ENCODE assay signal across 9 cellular contexts in the genomic region with DNA sequence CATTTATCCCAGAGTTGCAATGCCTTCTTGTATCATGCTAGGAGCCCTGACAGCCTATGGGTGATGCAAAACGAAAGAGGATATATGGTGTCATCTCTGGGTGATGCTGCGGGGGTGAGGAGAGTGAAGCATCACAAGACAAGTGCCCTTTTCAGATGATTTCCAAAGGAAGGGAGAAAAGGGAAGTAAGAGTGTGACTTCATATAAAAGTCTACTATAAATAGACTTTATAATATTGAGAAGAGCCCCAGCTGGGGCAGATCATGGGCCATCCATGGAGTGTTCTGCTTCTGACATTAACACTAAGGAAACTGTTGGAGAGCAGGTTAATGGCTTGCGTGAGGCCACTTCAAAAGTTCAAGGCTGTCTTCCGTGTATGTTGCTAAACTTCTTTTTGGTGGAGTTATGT. TPM values are rescaled to one million over a fixed set of nuclear protein-coding genes. Genes with fewer than 3 reads are reported as not detected.
DNase-seq lines count a peak whose midpoint lies in the region; ATAC-seq, FAIRE-seq and TF ChIP-seq lines count a peak whose summit lies in the region.
"Had no signal": no experiment of that assay in that cellular context is flagged by ENCODE, and none has a peak within 500 bp of the region (broad histone marks: within the 10 kb centered on the region; RNA-seq: fewer than 3 reads in every experiment).

No MANE protein-coding gene starts in this region.

- 52 to 72% (median 57%) methylated on average over 4 of the region's 4 CpGs for WGBS in adrenal gland, 4 donors

- no peak overlapping the region for H3K4me3 Mint-ChIP-seq in mesothelial cell of epicardium

- H3K4me1 Mint-ChIP-seq in mesothelial cell of epicardium = peaks cover 12% of the 10 kb centered on the region

- H3K27me3 ChIP-seq in GM06990 (replicated peaks; ENCODE audit: control insufficient read depth, insufficient read depth, low read length) = no peaks in the 10 kb centered on the region
- H3K27me3 ChIP-seq in adrenal gland = no peaks in the 10 kb centered on the region

- no peak for TF ChIP-seq POLR2A in adrenal gland (IDR thresholded peaks at IDR 0.05)

- no peak overlapping the region for H3K27ac Mint-ChIP-seq in mesothelial cell of epicardium

- H3K36me3 Mint-ChIP-seq in mesothelial cell of epicardium = no peaks in the 10 kb centered on the region

- peak; percentile 41 for ATAC-seq in GM19467 (IDR thresholded peaks at IDR 0.05; ENCODE audit: unreplicated experiment)
- ATAC-seq in HG03520 (IDR thresholded peaks at IDR 0.05; ENCODE audit: unreplicated experiment) = peak; percentile 55

- H3K27me3 Mint-ChIP-seq in mesothelial cell of epicardium (ENCODE audit: low read depth) = no peaks in the 10 kb centered on the region

- intact Hi-C loops in adrenal gland (cut with DNase I) = no loop called here

- H3K4me1 ChIP-seq in adrenal gland (replicated peaks in 1 of 2) = peaks cover 4 to 38% of the 10 kb centered on the region in 2 donors

- no peaks in the 10 kb centered on the region for H3K9me3 ChIP-seq in adrenal gland (replicated peaks in 1 of 3)

- H3K36me3 ChIP-seq in GM06990 (ENCODE audit: control insufficient read depth, insufficient read depth, low read length) (no peaks in the 10 kb centered on the region; the same call in 1 of the 2 replicates), adrenal gland (replicated peaks in 1 of 2) (no peaks in the 10 kb centered on the region)

- H3K4me3 ChIP-seq in GM06990 (replicated peaks; ENCODE audit: low read depth, low read length) (peak overlapping the region; percentile 19; the same call in 1 of the 2 replicates), adrenal gland (no peak overlapping the region)

- peak overlapping the region in 2 of 5 donors; percentile 30 to 51 for H3K27ac ChIP-seq in adrenal gland

- peak; percentile 73 for DNase-seq in GM06990 (ENCODE audit: extremely low read depth, insufficient read length)
- DNase-seq in adrenal gland = peak in 6 of 7 donors; percentile 22 to 59 (median 38)
- DNase-seq in mesothelial cell of epicardium (ENCODE audit: low spot score in 2 of 2, unreplicated experiment in 2 of 2) = no peak
- no peak for DNase-seq in dermis blood vessel endothelial cell
- no peak for DNase-seq in HTR-8/SVneo (ENCODE audit: insufficient read length, low spot score)
- no peak for DNase-seq in cortex of kidney (lab: John Stamatoyannopoulos, UW)

- FAIRE-seq in HTR-8/SVneo (lab: Jason Lieb, UNC) = no peak
- FAIRE-seq: keratinocyte had no signal

- TF ChIP-seq CTCF in GM06990 (IDR thresholded peaks at IDR 0.05; ENCODE audit: insufficient read depth, low read length, poor library complexity, severe bottlenecking) (no peak), adrenal gland (IDR thresholded peaks at IDR 0.05) (no peak), mesothelial cell of epicardium (IDR thresholded peaks at IDR 0.05; ENCODE audit: unreplicated experiment) (no peak)

- H3K9me3 Mint-ChIP-seq in mesothelial cell of epicardium = no peaks in the 10 kb centered on the region

RNA-seq across cellular contexts. Expression of a gene that starts 4.4 kb away (rescaled TPM):
- total RNA-seq in adrenal gland (100 to 1,000 TPM in 1 of 8 donors, 10 to 100 TPM in 2, 1 to 10 TPM in 5; 4.0 to 118 (median 8.5) TPM), mesothelial cell of epicardium (6.7 to 7.4 TPM (median 7.2 TPM) in 3 replicates), dermis blood vessel endothelial cell (2.9 and 5.3 TPM in 2 replicates)
- 10 to 100 TPM in 1 of 3 donors, 1 to 10 TPM in 2; 6.6 to 59.6 (median 8.1) TPM for polyA plus RNA-seq in adrenal gland

Comparison
In these comparisons a context has a peak if more than half of its experiments do, and no peak if none do; other contexts are left out.
1. DNase-seq: peak in GM06990 (single experiment) and adrenal gland (6 of 7); none in mesothelial cell of epicardium (0 of 2), dermis blood vessel endothelial cell (single experiment), HTR-8/SVneo (single experiment) and cortex of kidney (single experiment).